1 cellular context compared by ENCODE assay signal in the genomic region with DNA sequence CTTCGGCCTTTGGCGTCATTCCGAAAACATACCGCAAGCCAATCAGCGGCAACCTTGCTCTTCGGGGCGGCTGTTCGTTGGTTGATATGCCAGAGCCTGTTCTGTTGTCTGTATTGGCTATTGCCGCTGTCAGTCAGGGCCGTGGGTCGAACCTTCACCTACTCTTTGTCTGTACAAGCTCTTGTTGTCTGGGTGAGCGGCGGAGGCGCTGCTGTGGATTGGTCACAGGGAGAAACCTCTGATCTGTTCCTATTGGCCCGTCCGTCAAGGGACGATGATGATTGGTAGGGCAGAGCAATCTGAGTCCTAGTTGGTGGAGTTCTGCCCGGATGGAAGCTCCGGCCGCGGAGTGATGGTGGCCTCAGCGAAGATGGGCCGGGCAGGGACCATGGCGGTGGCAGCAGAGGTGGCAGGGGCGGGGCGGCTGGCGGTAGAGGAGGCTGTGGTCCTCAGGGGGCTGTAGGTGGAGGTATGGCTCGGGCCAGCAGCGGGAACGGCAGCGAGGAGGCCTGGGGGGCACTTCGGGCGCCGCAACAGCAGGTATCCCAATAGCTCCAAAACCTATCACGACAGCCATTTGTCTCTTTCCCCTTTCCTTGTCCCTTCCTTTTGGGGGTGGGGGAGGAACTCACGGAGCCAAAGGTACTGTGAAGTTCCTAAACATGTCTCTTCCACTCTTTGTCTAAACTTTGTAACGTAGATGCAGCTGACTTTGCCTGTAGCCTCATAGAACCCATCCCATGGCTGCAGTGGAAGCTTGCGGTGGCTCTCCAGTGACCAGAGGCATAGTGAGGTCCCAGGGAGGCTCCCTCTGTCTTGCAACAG.
TF ChIP-seq lines count a peak whose summit lies in the region.

Gene WBP1 (plus strand): TSS at position 307 of the 825 bp plus-strand sequence. CDS start 165 bp downstream, at position 472.

TF ChIP-seq in HepG2, 621 proteins besides CTCF, POLR2A, EP300 and RAD21 (continued from another document and continues in another):
- TF ChIP-seq, protein P1, sequence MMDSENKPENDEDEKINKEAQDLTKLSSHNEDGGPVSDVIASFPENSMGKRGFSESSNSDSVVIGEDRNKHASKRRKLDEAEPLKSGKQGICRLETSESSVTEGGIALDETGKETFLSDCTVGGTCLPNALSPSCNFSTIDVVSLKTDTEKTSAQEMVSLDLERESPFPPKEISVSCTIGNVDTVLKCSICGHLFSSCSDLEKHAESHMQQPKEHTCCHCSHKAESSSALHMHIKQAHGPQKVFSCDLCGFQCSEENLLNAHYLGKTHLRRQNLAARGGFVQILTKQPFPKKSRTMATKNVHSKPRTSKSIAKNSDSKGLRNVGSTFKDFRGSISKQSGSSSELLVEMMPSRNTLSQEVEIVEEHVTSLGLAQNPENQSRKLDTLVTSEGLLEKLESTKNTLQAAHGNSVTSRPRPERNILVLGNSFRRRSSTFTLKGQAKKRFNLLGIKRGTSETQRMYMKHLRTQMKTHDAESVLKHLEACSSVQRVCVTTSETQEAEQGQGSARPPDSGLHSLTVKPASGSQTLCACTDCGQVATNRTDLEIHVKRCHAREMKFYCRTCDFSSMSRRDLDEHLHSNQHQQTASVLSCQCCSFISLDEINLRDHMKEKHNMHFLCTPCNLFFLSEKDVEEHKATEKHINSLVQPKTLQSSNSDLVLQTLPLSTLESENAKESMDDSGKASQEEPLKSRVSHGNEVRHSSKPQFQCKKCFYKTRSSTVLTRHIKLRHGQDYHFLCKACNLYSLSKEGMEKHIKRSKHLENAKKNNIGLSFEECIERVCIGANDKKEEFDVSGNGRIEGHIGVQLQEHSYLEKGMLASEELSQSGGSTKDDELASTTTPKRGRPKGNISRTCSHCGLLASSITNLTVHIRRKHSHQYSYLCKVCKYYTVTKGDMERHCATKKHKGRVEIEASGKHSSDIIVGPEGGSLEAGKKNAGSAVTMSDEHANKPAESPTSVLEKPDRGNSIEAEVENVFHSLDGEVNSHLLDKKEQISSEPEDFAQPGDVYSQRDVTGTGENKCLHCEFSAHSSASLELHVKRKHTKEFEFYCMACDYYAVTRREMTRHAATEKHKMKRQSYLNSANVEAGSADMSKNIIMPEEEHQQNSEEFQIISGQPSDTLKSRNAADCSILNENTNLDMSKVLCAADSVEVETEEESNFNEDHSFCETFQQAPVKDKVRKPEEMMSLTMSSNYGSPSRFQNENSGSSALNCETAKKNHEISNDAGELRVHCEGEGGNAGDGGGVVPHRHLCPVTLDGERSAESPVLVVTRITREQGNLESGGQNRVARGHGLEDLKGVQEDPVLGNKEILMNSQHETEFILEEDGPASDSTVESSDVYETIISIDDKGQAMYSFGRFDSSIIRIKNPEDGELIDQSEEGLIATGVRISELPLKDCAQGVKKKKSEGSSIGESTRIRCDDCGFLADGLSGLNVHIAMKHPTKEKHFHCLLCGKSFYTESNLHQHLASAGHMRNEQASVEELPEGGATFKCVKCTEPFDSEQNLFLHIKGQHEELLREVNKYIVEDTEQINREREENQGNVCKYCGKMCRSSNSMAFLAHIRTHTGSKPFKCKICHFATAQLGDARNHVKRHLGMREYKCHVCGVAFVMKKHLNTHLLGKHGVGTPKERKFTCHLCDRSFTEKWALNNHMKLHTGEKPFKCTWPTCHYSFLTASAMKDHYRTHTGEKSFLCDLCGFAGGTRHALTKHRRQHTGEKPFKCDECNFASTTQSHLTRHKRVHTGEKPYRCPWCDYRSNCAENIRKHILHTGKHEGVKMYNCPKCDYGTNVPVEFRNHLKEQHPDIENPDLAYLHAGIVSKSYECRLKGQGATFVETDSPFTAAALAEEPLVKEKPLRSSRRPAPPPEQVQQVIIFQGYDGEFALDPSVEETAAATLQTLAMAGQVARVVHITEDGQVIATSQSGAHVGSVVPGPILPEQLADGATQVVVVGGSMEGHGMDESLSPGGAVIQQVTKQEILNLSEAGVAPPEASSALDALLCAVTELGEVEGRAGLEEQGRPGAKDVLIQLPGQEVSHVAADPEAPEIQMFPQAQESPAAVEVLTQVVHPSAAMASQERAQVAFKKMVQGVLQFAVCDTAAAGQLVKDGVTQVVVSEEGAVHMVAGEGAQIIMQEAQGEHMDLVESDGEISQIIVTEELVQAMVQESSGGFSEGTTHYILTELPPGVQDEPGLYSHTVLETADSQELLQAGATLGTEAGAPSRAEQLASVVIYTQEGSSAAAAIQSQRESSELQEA (CRISPR knock-in tag; IDR thresholded peaks at IDR 0.05; ENCODE audit: not compliant biosample characterization), result no peak
- TF ChIP-seq SMARCC2 (IDR thresholded peaks at IDR 0.05), result no peak
- TF ChIP-seq ZNF224 (CRISPR knock-in tag; IDR thresholded peaks at IDR 0.05), result no peak; the same call in 1 of the 2 replicates
- no peak for TF ChIP-seq TCF7 (IDR thresholded peaks at IDR 0.05; ENCODE audit: low read depth)
- no peak for TF ChIP-seq CENPX (CRISPR knock-in tag; IDR thresholded peaks at IDR 0.05)
- no peak for TF ChIP-seq HNF1A (IDR thresholded peaks at IDR 0.05; ENCODE audit: low read depth)
- no peak; the same call in 1 of the 2 replicates for TF ChIP-seq HNF1A (CRISPR knock-in tag; IDR thresholded peaks at IDR 0.05; ENCODE audit: borderline replicate concordance)
- TF ChIP-seq, protein P2, sequence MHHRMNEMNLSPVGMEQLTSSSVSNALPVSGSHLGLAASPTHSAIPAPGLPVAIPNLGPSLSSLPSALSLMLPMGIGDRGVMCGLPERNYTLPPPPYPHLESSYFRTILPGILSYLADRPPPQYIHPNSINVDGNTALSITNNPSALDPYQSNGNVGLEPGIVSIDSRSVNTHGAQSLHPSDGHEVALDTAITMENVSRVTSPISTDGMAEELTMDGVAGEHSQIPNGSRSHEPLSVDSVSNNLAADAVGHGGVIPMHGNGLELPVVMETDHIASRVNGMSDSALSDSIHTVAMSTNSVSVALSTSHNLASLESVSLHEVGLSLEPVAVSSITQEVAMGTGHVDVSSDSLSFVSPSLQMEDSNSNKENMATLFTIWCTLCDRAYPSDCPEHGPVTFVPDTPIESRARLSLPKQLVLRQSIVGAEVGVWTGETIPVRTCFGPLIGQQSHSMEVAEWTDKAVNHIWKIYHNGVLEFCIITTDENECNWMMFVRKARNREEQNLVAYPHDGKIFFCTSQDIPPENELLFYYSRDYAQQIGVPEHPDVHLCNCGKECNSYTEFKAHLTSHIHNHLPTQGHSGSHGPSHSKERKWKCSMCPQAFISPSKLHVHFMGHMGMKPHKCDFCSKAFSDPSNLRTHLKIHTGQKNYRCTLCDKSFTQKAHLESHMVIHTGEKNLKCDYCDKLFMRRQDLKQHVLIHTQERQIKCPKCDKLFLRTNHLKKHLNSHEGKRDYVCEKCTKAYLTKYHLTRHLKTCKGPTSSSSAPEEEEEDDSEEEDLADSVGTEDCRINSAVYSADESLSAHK (CRISPR knock-in tag; IDR thresholded peaks at IDR 0.05; ENCODE audit: borderline replicate concordance), result no peak
- no peak for TF ChIP-seq ZNF564 (CRISPR knock-in tag; IDR thresholded peaks at IDR 0.05)
- TF ChIP-seq FOXM1 (CRISPR knock-in tag; IDR thresholded peaks at IDR 0.05), result 0 out of 2 replicates have a peak, but pooled peaks have one; percentile 70
- TF ChIP-seq MAZ (IDR thresholded peaks at IDR 0.05; ENCODE audit: borderline replicate concordance, low read depth, low read length), result no peak
- no peak; the same call in none of the 2 replicates for TF ChIP-seq MAZ (CRISPR knock-in tag; IDR thresholded peaks at IDR 0.05; ENCODE audit: low read depth)
- no peak; the same call in none of the 2 replicates for TF ChIP-seq MEF2D (CRISPR knock-in tag; IDR thresholded peaks at IDR 0.05)
- no peak for TF ChIP-seq ZKSCAN8 (CRISPR knock-in tag; IDR thresholded peaks at IDR 0.05; ENCODE audit: borderline replicate concordance)
- TF ChIP-seq, protein P3, sequence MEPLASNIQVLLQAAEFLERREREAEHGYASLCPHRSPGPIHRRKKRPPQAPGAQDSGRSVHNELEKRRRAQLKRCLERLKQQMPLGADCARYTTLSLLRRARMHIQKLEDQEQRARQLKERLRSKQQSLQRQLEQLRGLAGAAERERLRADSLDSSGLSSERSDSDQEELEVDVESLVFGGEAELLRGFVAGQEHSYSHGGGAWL (CRISPR knock-in tag; IDR thresholded peaks at IDR 0.05), result 0 out of 2 replicates have a peak, but pooled peaks have one; percentile 14
- TF ChIP-seq HMG20A (CRISPR knock-in tag; IDR thresholded peaks at IDR 0.05; ENCODE audit: borderline replicate concordance), result no peak
- TF ChIP-seq ZNF350 (CRISPR knock-in tag; IDR thresholded peaks at IDR 0.05; ENCODE audit: borderline replicate concordance, low read depth), result peak; percentile 91; the same call in 1 of the 2 replicates
- peak; percentile 83 for TF ChIP-seq GABPB1 (CRISPR knock-in tag; IDR thresholded peaks at IDR 0.05)
- no peak for TF ChIP-seq ATF7 (IDR thresholded peaks at IDR 0.05)
- no peak for TF ChIP-seq ATF7 (CRISPR knock-in tag; IDR thresholded peaks at IDR 0.05)
- TF ChIP-seq PAF1 (CRISPR knock-in tag; IDR thresholded peaks at IDR 0.05), result no peak
- TF ChIP-seq TEAD2 (CRISPR knock-in tag; IDR thresholded peaks at IDR 0.05), result no peak
- no peak for TF ChIP-seq ZMYM3 (CRISPR knock-in tag; IDR thresholded peaks at IDR 0.05)
- no peak for TF ChIP-seq BHLHE40 (IDR thresholded peaks at IDR 0.05; ENCODE audit: low read length)
- peak; percentile 80 for TF ChIP-seq SIN3B (IDR thresholded peaks at IDR 0.05; ENCODE audit: low read length)
- TF ChIP-seq SMAD1 (CRISPR knock-in tag; IDR thresholded peaks at IDR 0.05; ENCODE audit: borderline replicate concordance, low read depth), result no peak; the same call in 1 of the 2 replicates
- 0 out of 2 replicates have a peak, but pooled peaks have one; percentile 8 for TF ChIP-seq ZZZ3 (CRISPR knock-in tag; IDR thresholded peaks at IDR 0.05; ENCODE audit: borderline replicate concordance)
- TF ChIP-seq, protein P4, sequence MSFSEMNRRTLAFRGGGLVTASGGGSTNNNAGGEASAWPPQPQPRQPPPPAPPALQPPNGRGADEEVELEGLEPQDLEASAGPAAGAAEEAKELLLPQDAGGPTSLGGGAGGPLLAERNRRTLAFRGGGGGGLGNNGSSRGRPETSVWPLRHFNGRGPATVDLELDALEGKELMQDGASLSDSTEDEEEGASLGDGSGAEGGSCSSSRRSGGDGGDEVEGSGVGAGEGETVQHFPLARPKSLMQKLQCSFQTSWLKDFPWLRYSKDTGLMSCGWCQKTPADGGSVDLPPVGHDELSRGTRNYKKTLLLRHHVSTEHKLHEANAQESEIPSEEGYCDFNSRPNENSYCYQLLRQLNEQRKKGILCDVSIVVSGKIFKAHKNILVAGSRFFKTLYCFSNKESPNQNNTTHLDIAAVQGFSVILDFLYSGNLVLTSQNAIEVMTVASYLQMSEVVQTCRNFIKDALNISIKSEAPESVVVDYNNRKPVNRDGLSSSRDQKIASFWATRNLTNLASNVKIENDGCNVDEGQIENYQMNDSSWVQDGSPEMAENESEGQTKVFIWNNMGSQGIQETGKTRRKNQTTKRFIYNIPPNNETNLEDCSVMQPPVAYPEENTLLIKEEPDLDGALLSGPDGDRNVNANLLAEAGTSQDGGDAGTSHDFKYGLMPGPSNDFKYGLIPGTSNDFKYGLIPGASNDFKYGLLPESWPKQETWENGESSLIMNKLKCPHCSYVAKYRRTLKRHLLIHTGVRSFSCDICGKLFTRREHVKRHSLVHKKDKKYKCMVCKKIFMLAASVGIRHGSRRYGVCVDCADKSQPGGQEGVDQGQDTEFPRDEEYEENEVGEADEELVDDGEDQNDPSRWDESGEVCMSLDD (CRISPR knock-in tag; IDR thresholded peaks at IDR 0.05; ENCODE audit: borderline replicate concordance), result no peak
- no peak for TF ChIP-seq ZNF430 (CRISPR knock-in tag; IDR thresholded peaks at IDR 0.05)
- no peak for TF ChIP-seq ATM (IDR thresholded peaks at IDR 0.05; ENCODE audit: borderline replicate concordance)
- TF ChIP-seq, protein P5, sequence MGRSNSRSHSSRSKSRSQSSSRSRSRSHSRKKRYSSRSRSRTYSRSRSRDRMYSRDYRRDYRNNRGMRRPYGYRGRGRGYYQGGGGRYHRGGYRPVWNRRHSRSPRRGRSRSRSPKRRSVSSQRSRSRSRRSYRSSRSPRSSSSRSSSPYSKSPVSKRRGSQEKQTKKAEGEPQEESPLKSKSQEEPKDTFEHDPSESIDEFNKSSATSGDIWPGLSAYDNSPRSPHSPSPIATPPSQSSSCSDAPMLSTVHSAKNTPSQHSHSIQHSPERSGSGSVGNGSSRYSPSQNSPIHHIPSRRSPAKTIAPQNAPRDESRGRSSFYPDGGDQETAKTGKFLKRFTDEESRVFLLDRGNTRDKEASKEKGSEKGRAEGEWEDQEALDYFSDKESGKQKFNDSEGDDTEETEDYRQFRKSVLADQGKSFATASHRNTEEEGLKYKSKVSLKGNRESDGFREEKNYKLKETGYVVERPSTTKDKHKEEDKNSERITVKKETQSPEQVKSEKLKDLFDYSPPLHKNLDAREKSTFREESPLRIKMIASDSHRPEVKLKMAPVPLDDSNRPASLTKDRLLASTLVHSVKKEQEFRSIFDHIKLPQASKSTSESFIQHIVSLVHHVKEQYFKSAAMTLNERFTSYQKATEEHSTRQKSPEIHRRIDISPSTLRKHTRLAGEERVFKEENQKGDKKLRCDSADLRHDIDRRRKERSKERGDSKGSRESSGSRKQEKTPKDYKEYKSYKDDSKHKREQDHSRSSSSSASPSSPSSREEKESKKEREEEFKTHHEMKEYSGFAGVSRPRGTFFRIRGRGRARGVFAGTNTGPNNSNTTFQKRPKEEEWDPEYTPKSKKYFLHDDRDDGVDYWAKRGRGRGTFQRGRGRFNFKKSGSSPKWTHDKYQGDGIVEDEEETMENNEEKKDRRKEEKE (IDR thresholded peaks at IDR 0.05), result no peak
